ENCODE assay signal across 8 cellular contexts in genomic region chr18:32730620-32731021, GRCh38. TPM values are rescaled to one million over a fixed set of nuclear protein-coding genes. Genes with fewer than 3 reads are reported as not detected.
DNase-seq lines count a peak whose midpoint lies in the region; ATAC-seq and TF ChIP-seq lines count a peak whose summit lies in the region.

No MANE protein-coding gene starts in this region.

- H3K9me3 ChIP-seq in skeletal muscle tissue (ENCODE audit: control insufficient read depth in 3 of 3, low read length in 3 of 3) = no peaks in the 10 kb centered on the region

- H3K9ac ChIP-seq in skeletal muscle tissue (ENCODE audit: low read depth in 1 of 3, low read length in 3 of 3) = peak overlapping the region in 2 of 3 donors; percentile 1 to 47

- H3K4me1 ChIP-seq in skeletal muscle tissue (ENCODE audit: control insufficient read depth in 3 of 3, insufficient read depth in 3 of 3, low read length in 3 of 3) = no peaks in the 10 kb centered on the region

- H3K4me3 ChIP-seq in epithelial cell of esophagus (ENCODE audit: low read length) (peak overlapping the region; percentile 48), skeletal muscle tissue (ENCODE audit: low read length in 3 of 3) (peak overlapping the region; percentile 60 to 78 (median 60)), H7 (ENCODE audit: insufficient read depth, low read depth, low read length) (no peak overlapping the region)

- no peak for TF ChIP-seq CTCF in epithelial cell of esophagus (IDR thresholded peaks at IDR 0.05; ENCODE audit: insufficient read depth, low read depth, low read length, missing control alignments)

- H3K36me3 ChIP-seq in skeletal muscle tissue (ENCODE audit: control insufficient read depth in 3 of 3, insufficient read depth in 3 of 3, low read length in 3 of 3) (no peaks in the 10 kb centered on the region), H7 (replicated peaks; ENCODE audit: control insufficient read depth, insufficient read depth, low read length) (no peaks in the 10 kb centered on the region)

- H3K27me3 ChIP-seq in skeletal muscle tissue (ENCODE audit: control insufficient read depth in 3 of 3, insufficient read depth in 3 of 3, low read length in 3 of 3) (no peaks in the 10 kb centered on the region), H7 (ENCODE audit: control insufficient read depth, insufficient read depth, low read length) (no peaks in the 10 kb centered on the region)

- no peak overlapping the region for H3K27ac ChIP-seq in skeletal muscle tissue (ENCODE audit: low read depth, low read length)

- DNase-seq in Ammon's horn (ENCODE audit: low spot score) (peak; percentile 10), NCI-H774 (lab: John Stamatoyannopoulos, UW) (peak; percentile 47), epithelial cell of esophagus (ENCODE audit: low read depth) (peak; percentile 19), H7 (no peak), NCI-H1436 treated with DMSO at 0.1 percent for 48 hours (lab: John Stamatoyannopoulos, UW) (no peak)

- peak; percentile 100 for ATAC-seq in GM18861 (IDR thresholded peaks at IDR 0.05; ENCODE audit: unreplicated experiment)
- peak; percentile 99 for ATAC-seq in HG03060 (IDR thresholded peaks at IDR 0.05; ENCODE audit: low read depth, unreplicated experiment)

RNA-seq across cellular contexts. Expression of gene KLHL14, which starts 42.2 kb away (rescaled TPM):
- 0.52 TPM for total RNA-seq in skeletal muscle tissue
- total RNA-seq in H7 (2014; rRNA removed; shearing (Covaris generic)) = 2.5 and 7.4 TPM in 2 replicates

Comparison
In these comparisons a context has a peak if more than half of its experiments do, and no peak if none do; other contexts are left out.
1. DNase-seq: peak in Ammon's horn (single experiment), NCI-H774 (single experiment) and epithelial cell of esophagus (single experiment); none in H7 (single experiment) and NCI-H1436 treated with DMSO at 0.1 percent for 48 hours (single experiment).